18 cellular contexts compared by ENCODE assay signal in genomic region chr12:21054334-21054733, GRCh38.
"Had no signal": no experiment of that assay in that cellular context is flagged by ENCODE, and none has a peak within 500 bp of the region (broad histone marks: within the 10 kb centered on the region; RNA-seq: fewer than 3 reads in every experiment).

No MANE protein-coding gene starts in this region.

- H3K27ac ChIP-seq: hepatocyte, left ventricle myocardium inferior, pancreas, spleen had no signal

- H3K4me2 ChIP-seq: hepatocyte had no signal

- H2AFZ ChIP-seq: hepatocyte had no signal

- H3K4me1 ChIP-seq: left ventricle myocardium inferior, pancreas, spleen had no signal

- H3K27me3 ChIP-seq: hepatocyte, pancreas, spleen had no signal

- ATAC-seq: activated CD8-positive, alpha-beta T cell treated with anti-CD3 and anti-CD28 coated beads, Interleukin-2, amount 10 ng/mL, durations not matched to agents 7 days and 5 days; activated naive CD4-positive, alpha-beta T cell treated with anti-CD3 and anti-CD28 coated beads, Interleukin-2, amount 50 U/mL, for 72 hours; effector memory CD8-positive, alpha-beta T cell; mucosa of descending colon; naive thymus-derived CD4-positive, alpha-beta T cell; pancreas; sciatic nerve; stimulated activated naive CD8-positive, alpha-beta T cell treated with anti-CD3 and anti-CD28 coated beads, Interleukin-15, amount 100 ng/mL, for 72 hours had no signal

- H3K4me3 ChIP-seq: hepatocyte, left ventricle myocardium inferior, mucosa of descending colon, pancreas, spleen had no signal

- DNase-seq: activated B cell treated with CpG ODN at 0.5 μM for 24 hours; activated CD4-positive, alpha-beta T cell treated with anti-CD3 and anti-CD28 coated beads, Interleukin-2, amount 10 ng/mL, durations not matched to agents 24 days and 14 days; activated CD8-positive, alpha-beta memory T cell treated with anti-CD3 and anti-CD28 coated beads, Interleukin-2, amount 50 U/mL, for 4 hours; activated CD8-positive, alpha-beta T cell treated with anti-CD3 and anti-CD28 coated beads, Interleukin-2, amount 10 ng/mL, durations not matched to agents 7 days and 5 days; activated gamma-delta T cell; activated T-cell treated with anti-CD3 and anti-CD28 coated beads, Interleukin-2, amount 50 U/mL, for 48 hours; dermis blood vessel endothelial cell; effector memory CD8-positive, alpha-beta T cell; left ventricle myocardium inferior; mucosa of descending colon; naive thymus-derived CD4-positive, alpha-beta T cell; pancreas; spleen; stimulated activated naive CD8-positive, alpha-beta T cell treated with anti-CD3 and anti-CD28 coated beads, Interleukin-15, amount 100 ng/mL, for 72 hours; T-helper 2 cell had no signal

- H3K36me3 ChIP-seq: left ventricle myocardium inferior, pancreas, spleen had no signal

- H3K9me3 ChIP-seq: left ventricle myocardium inferior, mucosa of descending colon, pancreas had no signal

- H3K79me2 ChIP-seq: hepatocyte had no signal
